In genomic region chr4:160026720-160027119, GRCh38 we compare ENCODE assay signal across 12 cellular contexts.
DNase-seq lines count a peak whose midpoint lies in the region; ATAC-seq and TF ChIP-seq lines count a peak whose summit lies in the region.
"Had no signal": no experiment of that assay in that cellular context is flagged by ENCODE, and none has a peak within 500 bp of the region (broad histone marks: within the 10 kb centered on the region; RNA-seq: fewer than 3 reads in every experiment).

No MANE protein-coding gene starts in this region.

- no peak overlapping the region for H3K27ac ChIP-seq in smooth muscle cell (ENCODE audit: low read depth)
- H3K27ac ChIP-seq in left ventricle myocardium inferior (replicated peaks), result no peak overlapping the region
- H3K27ac ChIP-seq: upper lobe of left lung had no signal

- no peak overlapping the region for H3K4me2 ChIP-seq in smooth muscle cell

- no peaks in the 10 kb centered on the region for H3K36me3 ChIP-seq in smooth muscle cell (ENCODE audit: low read depth)
- no peaks in the 10 kb centered on the region for H3K36me3 ChIP-seq in left ventricle myocardium inferior
- H3K36me3 ChIP-seq: upper lobe of left lung had no signal

- H3K9me3 ChIP-seq in smooth muscle cell (replicated peaks; ENCODE audit: low read depth), result no peaks in the 10 kb centered on the region
- H3K9me3 ChIP-seq in left ventricle myocardium inferior (replicated peaks), result peaks cover 25% of the 10 kb centered on the region
- H3K9me3 ChIP-seq: upper lobe of left lung had no signal

- no peaks in the 10 kb centered on the region for H4K20me1 ChIP-seq in smooth muscle cell (ENCODE audit: low read depth)

- no peaks in the 10 kb centered on the region for H3K79me2 ChIP-seq in smooth muscle cell (ENCODE audit: low read depth)

- H2AFZ ChIP-seq in smooth muscle cell (ENCODE audit: low read depth), result no peak overlapping the region

- DNase-seq in A172 (ENCODE audit: low spot score) (peak; percentile 74), HT1080 (ENCODE audit: low read depth) (peak; percentile 88), SW480 (ENCODE audit: low spot score) (peak; percentile 1), fibroblast of mammary gland (ENCODE audit: low read depth) (peak; percentile 1), KBM-7 (no peak), smooth muscle cell (lab: John Stamatoyannopoulos, UW; ENCODE audit: unreplicated experiment) (no peak), left ventricle myocardium inferior (no peak)
- DNase-seq: activated naive CD4-positive, alpha-beta T cell treated with anti-CD3 and anti-CD28 coated beads, Interleukin-2, amount 50 U/mL, for 16 hours; NCI-H1092; upper lobe of left lung had no signal

- intact Hi-C loops in left ventricle myocardium inferior (cut with micrococcal nuclease), result no loop called here

- no peaks in the 10 kb centered on the region for H3F3A ChIP-seq in smooth muscle cell (ENCODE audit: low read depth)

- no peaks in the 10 kb centered on the region for H3K27me3 ChIP-seq in smooth muscle cell (ENCODE audit: low read depth)
- no peaks in the 10 kb centered on the region for H3K27me3 ChIP-seq in left ventricle myocardium inferior (ENCODE audit: low read depth)
- H3K27me3 ChIP-seq: upper lobe of left lung had no signal

- no peak overlapping the region for H3K9ac ChIP-seq in smooth muscle cell (ENCODE audit: low read depth)

- ATAC-seq in HG02981 (IDR thresholded peaks at IDR 0.05; ENCODE audit: unreplicated experiment), result no peak
- ATAC-seq: Right ventricle myocardium inferior had no signal

- no peaks in the 10 kb centered on the region for H3K4me1 ChIP-seq in smooth muscle cell (ENCODE audit: low read depth)
- no peaks in the 10 kb centered on the region for H3K4me1 ChIP-seq in left ventricle myocardium inferior

- H3K4me3 ChIP-seq in fibroblast of mammary gland (ENCODE audit: control insufficient read depth, low read depth, low read length) (no peak overlapping the region), smooth muscle cell (no peak overlapping the region), left ventricle myocardium inferior (no peak overlapping the region)
- H3K4me3 ChIP-seq: upper lobe of left lung had no signal

- in situ Hi-C loops in KBM-7 (cut with MboI; ENCODE audit: low pct_unique_long_range_greater_than_20kb, low sequenced_read_pairs), result no loop called here

- WGBS in smooth muscle cell (ENCODE audit: low lambda C conversion rate), result 58% methylated on average over 2 of the region's 2 CpGs

- TF ChIP-seq CTCF in fibroblast of mammary gland (conservative IDR thresholded peaks at IDR 0.05; ENCODE audit: control insufficient read depth, insufficient read depth, low read depth, low read length) (no peak), smooth muscle cell (IDR thresholded peaks at IDR 0.05; ENCODE audit: borderline replicate concordance, insufficient read depth, poor library complexity, severe bottlenecking) (no peak), left ventricle myocardium inferior (IDR thresholded peaks at IDR 0.05; ENCODE audit: borderline replicate concordance) (no peak)

Comparison
In these comparisons a context has a peak if more than half of its experiments do, and no peak if none do; other contexts are left out.
1. DNase-seq: peak in A172 (single experiment), HT1080 (single experiment), SW480 (single experiment) and fibroblast of mammary gland (single experiment); none in KBM-7 (single experiment), smooth muscle cell (single experiment) and left ventricle myocardium inferior (single experiment).